17 cellular contexts compared by ENCODE assay signal in the genomic region with DNA sequence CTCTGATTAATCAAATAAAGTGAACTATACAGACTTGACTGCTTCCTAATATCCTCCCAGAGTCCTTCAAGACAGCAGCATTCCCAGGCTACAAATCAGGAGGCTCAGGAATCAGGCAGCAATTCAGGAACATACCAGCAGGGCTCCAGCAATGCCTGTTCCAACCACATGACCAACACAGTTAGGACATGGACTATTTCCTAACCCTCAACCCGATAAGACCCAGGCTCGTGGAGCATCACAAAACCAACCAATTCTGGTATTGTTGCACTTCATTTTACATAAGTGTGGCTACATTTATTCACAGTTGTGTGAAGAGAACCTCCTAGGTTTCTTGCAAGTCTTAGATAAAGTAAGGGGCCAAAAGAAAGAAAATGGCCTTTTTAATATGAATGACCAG.
DNase-seq lines count a peak whose midpoint lies in the region; TF ChIP-seq lines count a peak whose summit lies in the region.
"Had no signal": no experiment of that assay in that cellular context is flagged by ENCODE, and none has a peak within 500 bp of the region (broad histone marks: within the 10 kb centered on the region; RNA-seq: fewer than 3 reads in every experiment).

No MANE protein-coding gene starts in this region.

- no peak overlapping the region for H2AFZ ChIP-seq in mesenchymal stem cell (ENCODE audit: low read depth, low read length)

- H2AK5ac ChIP-seq in mesenchymal stem cell (ENCODE audit: low read length, severe bottlenecking): no peak overlapping the region

- H3K14ac ChIP-seq in mesenchymal stem cell (ENCODE audit: low read length in 2 of 2): no peak overlapping the region

- peak; percentile 10 for DNase-seq in DMS53 treated with DMSO at 0.1 percent for 48 hours (lab: John Stamatoyannopoulos, UW; ENCODE audit: unreplicated experiment)
- peak; percentile 26 for DNase-seq in HT1080 (ENCODE audit: low read depth)
- DNase-seq in choroid plexus epithelial cell (ENCODE audit: low read depth): peak; percentile 8
- peak; percentile 10 for DNase-seq in mesenchymal stem cell
- DNase-seq in activated CD8-positive, alpha-beta memory T cell treated with anti-CD3 and anti-CD28 coated beads, Interleukin-2, amount 50 U/mL, for 4 hours: no peak
- DNase-seq in ovary: no peak
- no peak for DNase-seq in erythroblast (lab: John Stamatoyannopoulos, UW)
- DNase-seq in NCI-H146 treated with DMSO at 0.1 percent for 48 hours (lab: John Stamatoyannopoulos, UW; ENCODE audit: unreplicated experiment): no peak
- DNase-seq: activated CD4-positive, alpha-beta T cell treated with anti-CD3 and anti-CD28 coated beads, Interleukin-2, amount 50 U/mL, for 48 hours; activated naive CD4-positive, alpha-beta T cell; CD8-positive, alpha-beta T cell; cerebellar nuclear complex; left colon; naive B cell; NCI-H446 had no signal

- H4K8ac ChIP-seq in mesenchymal stem cell (ENCODE audit: low read length): no peak overlapping the region

- intact Hi-C loops in ovary (cut with DNase I): no loop called here

- H3K18ac ChIP-seq in mesenchymal stem cell (ENCODE audit: low read depth in 1 of 2, low read length in 2 of 2): no peak overlapping the region

- no peak overlapping the region for H2BK12ac ChIP-seq in mesenchymal stem cell (ENCODE audit: low read length in 2 of 2)

- H3K27me3 ChIP-seq in mesenchymal stem cell (ENCODE audit: control insufficient read depth in 1 of 2, insufficient read depth in 1 of 2, low read length in 2 of 2): no peaks in the 10 kb centered on the region
- H3K27me3 ChIP-seq in ovary: no peaks in the 10 kb centered on the region
- H3K27me3 ChIP-seq: suprapubic skin had no signal

- TF ChIP-seq CTCF in choroid plexus epithelial cell (conservative IDR thresholded peaks at IDR 0.05; ENCODE audit: low read depth, low read length): peak; percentile 31
- TF ChIP-seq CTCF in ovary (IDR thresholded peaks at IDR 0.05): no peak

- H3K4me3 ChIP-seq in choroid plexus epithelial cell (ENCODE audit: low read depth, low read length): no peak overlapping the region
- H3K4me3 ChIP-seq in mesenchymal stem cell (ENCODE audit: insufficient read depth in 1 of 2, low read depth in 1 of 2, low read length in 2 of 2): no peak overlapping the region
- no peak overlapping the region for H3K4me3 ChIP-seq in ovary
- H3K4me3 ChIP-seq: skin epidermis, suprapubic skin had no signal

- no peak overlapping the region for H2BK15ac ChIP-seq in mesenchymal stem cell (ENCODE audit: low read depth, poor library complexity, severe bottlenecking)

- H3K4ac ChIP-seq in mesenchymal stem cell (ENCODE audit: low read depth in 1 of 2, low read length in 2 of 2): no peak overlapping the region

- no peak overlapping the region for H4K91ac ChIP-seq in mesenchymal stem cell (ENCODE audit: low read length)

- H3K36me3 ChIP-seq in mesenchymal stem cell (ENCODE audit: control insufficient read depth in 1 of 2, insufficient read depth in 2 of 2, low read depth in 1 of 2, low read length in 2 of 2) (no peaks in the 10 kb centered on the region), ovary (no peaks in the 10 kb centered on the region)
- H3K36me3 ChIP-seq: suprapubic skin had no signal

- H3K27ac ChIP-seq in mesenchymal stem cell (ENCODE audit: low read length, poor library complexity, severe bottlenecking) (no peak overlapping the region), ovary (no peak overlapping the region)
- H3K27ac ChIP-seq: skin epidermis, suprapubic skin had no signal

- 58% methylated on average over 2 of the region's 2 CpGs for WGBS in mesenchymal stem cell
- 92 to 98% (median 94%) methylated on average over 2 of the region's 2 CpGs for WGBS in ovary, 3 donors

- no peak overlapping the region for H2BK5ac ChIP-seq in mesenchymal stem cell (ENCODE audit: low read depth, low read length, poor library complexity, severe bottlenecking)

- H3K9me3 ChIP-seq in mesenchymal stem cell (ENCODE audit: control insufficient read depth, low read length): no peaks in the 10 kb centered on the region
- H3K9me3 ChIP-seq in ovary: no peaks in the 10 kb centered on the region
- H3K9me3 ChIP-seq: suprapubic skin had no signal

- H3K9ac ChIP-seq in mesenchymal stem cell (ENCODE audit: low read length): no peak overlapping the region

- no peak overlapping the region for H2BK120ac ChIP-seq in mesenchymal stem cell (ENCODE audit: low read depth, low read length)

- TF ChIP-seq POLR2A in ovary (IDR thresholded peaks at IDR 0.05) (no peak), erythroblast (IDR thresholded peaks at IDR 0.05; ENCODE audit: low read length) (no peak)

- TF ChIP-seq EP300 in ovary (IDR thresholded peaks at IDR 0.05): no peak

- H3K4me1 ChIP-seq in mesenchymal stem cell (ENCODE audit: control insufficient read depth, insufficient read depth, low read depth, low read length) (no peaks in the 10 kb centered on the region), ovary (ENCODE audit: insufficient read depth) (no peaks in the 10 kb centered on the region)
- H3K4me1 ChIP-seq: suprapubic skin had no signal

- no peaks in the 10 kb centered on the region for H3K79me1 ChIP-seq in mesenchymal stem cell (replicated peaks; ENCODE audit: low read length, poor library complexity, severe bottlenecking)

- no peak overlapping the region for H3K23ac ChIP-seq in mesenchymal stem cell (ENCODE audit: low read length in 2 of 2)

- H3K4me2 ChIP-seq in mesenchymal stem cell (ENCODE audit: low read length, poor library complexity, severe bottlenecking): no peak overlapping the region

Comparison
In these comparisons a context has a peak if more than half of its experiments do, and no peak if none do; other contexts are left out.
1. DNase-seq: peak in DMS53 treated with DMSO at 0.1 percent for 48 hours (single experiment), HT1080 (single experiment), choroid plexus epithelial cell (single experiment) and mesenchymal stem cell (single experiment); none in activated CD8-positive, alpha-beta memory T cell treated with anti-CD3 and anti-CD28 coated beads, Interleukin-2, amount 50 U/mL, for 4 hours (single experiment), ovary (0 of 5), erythroblast (0 of 2) and NCI-H146 treated with DMSO at 0.1 percent for 48 hours (single experiment).